In the genomic region with DNA sequence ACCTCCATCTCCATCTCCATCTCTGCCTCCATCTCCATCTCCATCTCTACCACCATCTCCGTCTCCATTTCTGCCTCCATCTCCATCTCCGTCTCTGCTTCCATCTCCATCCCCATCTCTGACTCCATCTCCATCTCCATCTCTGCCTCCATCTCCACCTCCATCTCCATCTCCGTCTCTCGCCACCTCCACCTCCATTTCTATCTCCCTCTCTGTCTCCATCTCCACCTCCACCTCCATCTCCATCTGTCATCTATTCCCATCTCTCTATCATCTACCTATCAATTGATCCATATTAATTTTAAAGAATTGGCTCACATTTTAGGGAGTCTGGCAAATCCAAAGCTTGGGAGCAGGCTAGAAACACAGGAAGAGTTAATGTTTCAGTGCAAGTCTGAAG, we compare ENCODE assay signal across 40 cellular contexts. TPM values are rescaled to one million over a fixed set of nuclear protein-coding genes. Genes with fewer than 3 reads are reported as not detected.
"Had no signal": no experiment of that assay in that cellular context is flagged by ENCODE, and none has a peak within 500 bp of the region (broad histone marks: within the 10 kb centered on the region; RNA-seq: fewer than 3 reads in every experiment).

No MANE protein-coding gene starts in this region.

- H3K27ac Mint-ChIP-seq: activated CD4-positive, alpha-beta memory T cell treated with anti-CD3 and anti-CD28 coated beads, Interleukin-2, amount 10 ng/mL, durations not matched to agents 7 days and 5 days; activated CD4-positive, alpha-beta T cell treated with anti-CD3 and anti-CD28 coated beads for 36 hours; activated CD4-positive, alpha-beta T cell treated with anti-CD3 and anti-CD28 coated beads, Interleukin-2, amount 10 ng/mL, durations not matched to agents 7 days and 5 days; activated CD8-positive, alpha-beta memory T cell treated with anti-CD3 and anti-CD28 coated beads, Interleukin-2, amount 10 ng/mL, durations not matched to agents 7 days and 5 days; activated CD8-positive, alpha-beta T cell treated with anti-CD3 and anti-CD28 coated beads, Interleukin-2, amount 10 ng/mL, durations not matched to agents 7 days and 5 days; activated naive CD4-positive, alpha-beta T cell treated with anti-CD3 and anti-CD28 coated beads for 36 hours; activated naive CD4-positive, alpha-beta T cell treated with anti-CD3 and anti-CD28 coated beads, Interleukin-2, amount 50 U/mL, for 72 hours; activated naive CD8-positive, alpha-beta T cell treated with anti-CD3 and anti-CD28 coated beads for 36 hours; activated T-cell treated with anti-CD3 and anti-CD28 coated beads, Interleukin-2, amount 50 U/mL, for 72 hours; activated T-helper 1 cell treated with anti-CD3 and anti-CD28 coated beads, Interleukin-12 subunit alpha, Interleukin-12 subunit beta, Interleukin-2, Interleukin-4 antibody, amounts not matched to agents 30 ng/mL and 10 ng/mL and 1 ng/mL, durations not matched to agents 14 hours and 24 hours and 36 hours; activated T-helper 17 cell treated with anti-CD3 and anti-CD28 coated beads, Interleukin-2, amount 50 U/mL, for 72 hours; T-helper 1 cell treated with Interleukin-12 subunit alpha and Interleukin-12 subunit beta and Interleukin-4 antibody, amounts not matched to agents 30 μg/mL and 1 μg/mL, for 36 hours; T-helper 2 cell treated with Interferon-gamma antibody and Interleukin-4, amounts not matched to agents 5 μg/mL and 100 μg/mL, for 36 hours; WTC11 had no signal

- H3K27me3 ChIP-seq: adrenal gland, body of pancreas, brain microvascular endothelial cell, breast epithelium had no signal

- H3K9me3 Mint-ChIP-seq: activated CD4-positive, alpha-beta memory T cell treated with anti-CD3 and anti-CD28 coated beads, Interleukin-2, amount 10 ng/mL, durations not matched to agents 7 days and 5 days; activated naive CD4-positive, alpha-beta T cell treated with anti-CD3 and anti-CD28 coated beads for 36 hours; activated T-cell treated with anti-CD3 and anti-CD28 coated beads, Interleukin-2, amount 50 U/mL, for 4 hours; activated T-cell treated with anti-CD3 and anti-CD28 coated beads, Interleukin-2, amount 50 U/mL, for 72 hours; activated T-helper 1 cell treated with anti-CD3 and anti-CD28 coated beads, Interleukin-12 subunit alpha, Interleukin-12 subunit beta, Interleukin-2, Interleukin-4 antibody, amounts not matched to agents 30 ng/mL and 10 ng/mL and 1 ng/mL, durations not matched to agents 14 hours and 24 hours and 36 hours had no signal

- H3K36me3 ChIP-seq: adrenal gland, brain microvascular endothelial cell, breast epithelium, WERI-Rb-1 had no signal

- H3K9me3 ChIP-seq: adrenal gland, body of pancreas, breast epithelium had no signal

- H3K4me3 ChIP-seq: adrenal gland, body of pancreas, breast epithelium had no signal

- H3K27ac ChIP-seq: adrenal gland, body of pancreas, brain microvascular endothelial cell, breast epithelium, WERI-Rb-1 had no signal

- H3K4me1 ChIP-seq: adrenal gland, body of pancreas, breast epithelium had no signal

- FAIRE-seq: astrocyte, colon had no signal

- DNase-seq: activated CD4-positive, alpha-beta memory T cell treated with anti-CD3 and anti-CD28 coated beads, Interleukin-2, amount 10 ng/mL, durations not matched to agents 7 days and 5 days; activated CD4-positive, alpha-beta T cell treated with anti-CD3 and anti-CD28 coated beads for 1 hour; activated CD4-positive, alpha-beta T cell treated with anti-CD3 and anti-CD28 coated beads for 36 hours; activated CD4-positive, alpha-beta T cell treated with anti-CD3 and anti-CD28 coated beads for 48 hours; activated CD4-positive, alpha-beta T cell treated with anti-CD3 and anti-CD28 coated beads, Interleukin-2, amount 10 ng/mL, durations not matched to agents 7 days and 5 days; activated CD4-positive, alpha-beta T cell treated with anti-CD3 and anti-CD28 coated beads, Interleukin-2, amount 50 U/mL, for 48 hours; activated CD4-positive, CD25-positive, alpha-beta regulatory T cell; activated CD8-positive, alpha-beta memory T cell treated with anti-CD3 and anti-CD28 coated beads for 24 hours; activated CD8-positive, alpha-beta memory T cell treated with anti-CD3 and anti-CD28 coated beads, Interleukin-2, amount 10 ng/mL, durations not matched to agents 7 days and 5 days; activated CD8-positive, alpha-beta T cell treated with anti-CD3 and anti-CD28 coated beads, Interleukin-2, amount 10 ng/mL, durations not matched to agents 7 days and 5 days; activated gamma-delta T cell treated with Interleukin-2 at 50 U/mL for 16 hours; activated naive CD4-positive, alpha-beta T cell; activated naive CD4-positive, alpha-beta T cell treated with anti-CD3 and anti-CD28 coated beads for 36 hours; activated naive CD4-positive, alpha-beta T cell treated with anti-CD3 and anti-CD28 coated beads, Interleukin-2, amount 50 U/mL, for 16 hours; activated naive CD8-positive, alpha-beta T cell treated with anti-CD3 and anti-CD28 coated beads for 36 hours; activated T-cell treated with anti-CD3 and anti-CD28 coated beads for 4 hours; activated T-cell treated with anti-CD3 and anti-CD28 coated beads, Interleukin-2, amount 50 U/mL, for 1 hour; activated T-cell treated with anti-CD3 and anti-CD28 coated beads, Interleukin-2, amount 50 U/mL, for 4 hours; activated T-cell treated with anti-CD3 and anti-CD28 coated beads, Interleukin-2, amount 50 U/mL, for 72 hours; adrenal gland; amniotic stem cell; aorta; body of pancreas; brain microvascular endothelial cell; central memory CD4-positive, alpha-beta T cell; T-helper 2 cell; T-helper 9 cell; WERI-Rb-1 had no signal

- ATAC-seq: activated CD4-positive, alpha-beta T cell treated with anti-CD3 and anti-CD28 coated beads for 36 hours; activated CD4-positive, CD25-positive, alpha-beta regulatory T cell treated with anti-CD3 and anti-CD28 coated beads, Interleukin-2, amount 50 U/mL, for 24 hours; activated CD8-positive, alpha-beta memory T cell treated with anti-CD3 and anti-CD28 coated beads, Interleukin-2, amount 10 ng/mL, durations not matched to agents 7 days and 5 days; activated CD8-positive, alpha-beta T cell treated with anti-CD3 and anti-CD28 coated beads, Interleukin-2, amount 10 ng/mL, durations not matched to agents 7 days and 5 days; activated naive CD4-positive, alpha-beta T cell treated with anti-CD3 and anti-CD28 coated beads, Interleukin-2, amount 50 U/mL, for 72 hours; activated T-cell treated with anti-CD3 and anti-CD28 coated beads, Interleukin-2, amount 50 U/mL, for 4 hours; activated T-cell treated with anti-CD3 and anti-CD28 coated beads, Interleukin-2, amount 50 U/mL, for 72 hours; activated T-helper 17 cell treated with anti-CD3 and anti-CD28 coated beads, Interleukin-2, amount 50 U/mL, for 72 hours; body of pancreas; WTC11 had no signal

- H3K27me3 Mint-ChIP-seq: activated CD4-positive, alpha-beta memory T cell treated with anti-CD3 and anti-CD28 coated beads, Interleukin-2, amount 10 ng/mL, durations not matched to agents 7 days and 5 days; activated CD4-positive, alpha-beta T cell treated with anti-CD3 and anti-CD28 coated beads for 36 hours; activated CD4-positive, alpha-beta T cell treated with anti-CD3 and anti-CD28 coated beads, Interleukin-2, amount 10 ng/mL, durations not matched to agents 7 days and 5 days; activated CD8-positive, alpha-beta memory T cell treated with anti-CD3 and anti-CD28 coated beads, Interleukin-2, amount 10 ng/mL, durations not matched to agents 7 days and 5 days; activated naive CD8-positive, alpha-beta T cell treated with anti-CD3 and anti-CD28 coated beads for 36 hours; activated T-helper 17 cell treated with anti-CD3 and anti-CD28 coated beads, Interleukin-2, amount 50 U/mL, for 72 hours had no signal

- H3K4me3 Mint-ChIP-seq: activated CD4-positive, alpha-beta memory T cell treated with anti-CD3 and anti-CD28 coated beads, Interleukin-2, amount 10 ng/mL, durations not matched to agents 7 days and 5 days; activated CD4-positive, alpha-beta T cell treated with anti-CD3 and anti-CD28 coated beads for 36 hours; activated CD4-positive, alpha-beta T cell treated with anti-CD3 and anti-CD28 coated beads, Interleukin-2, amount 10 ng/mL, durations not matched to agents 7 days and 5 days; activated CD8-positive, alpha-beta memory T cell treated with anti-CD3 and anti-CD28 coated beads, Interleukin-2, amount 10 ng/mL, durations not matched to agents 7 days and 5 days; activated CD8-positive, alpha-beta T cell treated with anti-CD3 and anti-CD28 coated beads, Interleukin-2, amount 10 ng/mL, durations not matched to agents 7 days and 5 days; activated naive CD4-positive, alpha-beta T cell treated with anti-CD3 and anti-CD28 coated beads for 36 hours; activated naive CD8-positive, alpha-beta T cell treated with anti-CD3 and anti-CD28 coated beads for 36 hours; activated T-cell treated with anti-CD3 and anti-CD28 coated beads, Interleukin-2, amount 50 U/mL, for 4 hours; activated T-cell treated with anti-CD3 and anti-CD28 coated beads, Interleukin-2, amount 50 U/mL, for 72 hours; activated T-helper 1 cell treated with anti-CD3 and anti-CD28 coated beads, Interleukin-12 subunit alpha, Interleukin-12 subunit beta, Interleukin-2, Interleukin-4 antibody, amounts not matched to agents 30 ng/mL and 10 ng/mL and 1 ng/mL, durations not matched to agents 14 hours and 24 hours and 36 hours; activated T-helper 17 cell treated with anti-CD3 and anti-CD28 coated beads, Interleukin-2, amount 50 U/mL, for 72 hours; T-helper 1 cell treated with Interleukin-12 subunit alpha and Interleukin-12 subunit beta and Interleukin-4 antibody, amounts not matched to agents 30 μg/mL and 1 μg/mL, for 36 hours; T-helper 2 cell treated with Interferon-gamma antibody and Interleukin-4, amounts not matched to agents 5 μg/mL and 100 μg/mL, for 36 hours; WTC11 had no signal

RNA-seq across cellular contexts. Expression of a gene that starts 39.6 kb away (rescaled TPM):
- total RNA-seq: activated CD4-positive, alpha-beta memory T cell treated with anti-CD3 and anti-CD28 coated beads, Interleukin-2, amount 10 ng/mL, durations not matched to agents 7 days and 5 days; activated CD4-positive, alpha-beta T cell treated with anti-CD3 and anti-CD28 coated beads for 36 hours; activated CD4-positive, alpha-beta T cell treated with anti-CD3 and anti-CD28 coated beads, Interleukin-2, amount 10 ng/mL, durations not matched to agents 7 days and 5 days; activated naive CD4-positive, alpha-beta T cell treated with anti-CD3 and anti-CD28 coated beads for 36 hours; activated naive CD4-positive, alpha-beta T cell treated with anti-CD3 and anti-CD28 coated beads, Interleukin-2, amount 50 U/mL, for 72 hours; activated T-cell treated with anti-CD3 and anti-CD28 coated beads, Interleukin-2, amount 50 U/mL, for 4 hours; activated T-cell treated with anti-CD3 and anti-CD28 coated beads, Interleukin-2, amount 50 U/mL, for 72 hours; activated T-helper 1 cell treated with anti-CD3 and anti-CD28 coated beads, Interleukin-12 subunit alpha, Interleukin-12 subunit beta, Interleukin-2, Interleukin-4 antibody, amounts not matched to agents 30 ng/mL and 10 ng/mL and 1 ng/mL, durations not matched to agents 14 hours and 24 hours and 36 hours; activated T-helper 17 cell treated with anti-CD3 and anti-CD28 coated beads, Interleukin-2, amount 50 U/mL, for 72 hours; adrenal gland; aorta; body of pancreas; breast epithelium; cardiac septum; cerebellum had no signal
- polyA plus RNA-seq: adrenal gland, aorta had no signal
